ENCODE assay signal across 1 cellular context in genomic region chr2:216078776-216079175, GRCh38.
A peak's percentile ranks its signal among the peaks of the same experiment; 100 is the strongest.
TF ChIP-seq lines count a peak whose summit lies in the region.

No MANE protein-coding gene starts in this region.

TF ChIP-seq in HepG2, 621 proteins besides CTCF, POLR2A, EP300 and RAD21 (continued from another document and continues in another):
- TF ChIP-seq, protein P1, sequence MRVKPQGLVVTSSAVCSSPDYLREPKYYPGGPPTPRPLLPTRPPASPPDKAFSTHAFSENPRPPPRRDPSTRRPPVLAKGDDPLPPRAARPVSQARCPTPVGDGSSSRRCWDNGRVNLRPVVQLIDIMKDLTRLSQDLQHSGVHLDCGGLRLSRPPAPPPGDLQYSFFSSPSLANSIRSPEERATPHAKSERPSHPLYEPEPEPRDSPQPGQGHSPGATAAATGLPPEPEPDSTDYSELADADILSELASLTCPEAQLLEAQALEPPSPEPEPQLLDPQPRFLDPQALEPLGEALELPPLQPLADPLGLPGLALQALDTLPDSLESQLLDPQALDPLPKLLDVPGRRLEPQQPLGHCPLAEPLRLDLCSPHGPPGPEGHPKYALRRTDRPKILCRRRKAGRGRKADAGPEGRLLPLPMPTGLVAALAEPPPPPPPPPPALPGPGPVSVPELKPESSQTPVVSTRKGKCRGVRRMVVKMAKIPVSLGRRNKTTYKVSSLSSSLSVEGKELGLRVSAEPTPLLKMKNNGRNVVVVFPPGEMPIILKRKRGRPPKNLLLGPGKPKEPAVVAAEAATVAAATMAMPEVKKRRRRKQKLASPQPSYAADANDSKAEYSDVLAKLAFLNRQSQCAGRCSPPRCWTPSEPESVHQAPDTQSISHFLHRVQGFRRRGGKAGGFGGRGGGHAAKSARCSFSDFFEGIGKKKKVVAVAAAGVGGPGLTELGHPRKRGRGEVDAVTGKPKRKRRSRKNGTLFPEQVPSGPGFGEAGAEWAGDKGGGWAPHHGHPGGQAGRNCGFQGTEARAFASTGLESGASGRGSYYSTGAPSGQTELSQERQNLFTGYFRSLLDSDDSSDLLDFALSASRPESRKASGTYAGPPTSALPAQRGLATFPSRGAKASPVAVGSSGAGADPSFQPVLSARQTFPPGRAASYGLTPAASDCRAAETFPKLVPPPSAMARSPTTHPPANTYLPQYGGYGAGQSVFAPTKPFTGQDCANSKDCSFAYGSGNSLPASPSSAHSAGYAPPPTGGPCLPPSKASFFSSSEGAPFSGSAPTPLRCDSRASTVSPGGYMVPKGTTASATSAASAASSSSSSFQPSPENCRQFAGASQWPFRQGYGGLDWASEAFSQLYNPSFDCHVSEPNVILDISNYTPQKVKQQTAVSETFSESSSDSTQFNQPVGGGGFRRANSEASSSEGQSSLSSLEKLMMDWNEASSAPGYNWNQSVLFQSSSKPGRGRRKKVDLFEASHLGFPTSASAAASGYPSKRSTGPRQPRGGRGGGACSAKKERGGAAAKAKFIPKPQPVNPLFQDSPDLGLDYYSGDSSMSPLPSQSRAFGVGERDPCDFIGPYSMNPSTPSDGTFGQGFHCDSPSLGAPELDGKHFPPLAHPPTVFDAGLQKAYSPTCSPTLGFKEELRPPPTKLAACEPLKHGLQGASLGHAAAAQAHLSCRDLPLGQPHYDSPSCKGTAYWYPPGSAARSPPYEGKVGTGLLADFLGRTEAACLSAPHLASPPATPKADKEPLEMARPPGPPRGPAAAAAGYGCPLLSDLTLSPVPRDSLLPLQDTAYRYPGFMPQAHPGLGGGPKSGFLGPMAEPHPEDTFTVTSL (CRISPR knock-in tag; IDR thresholded peaks at IDR 0.05; ENCODE audit: borderline replicate concordance) = peak; percentile 97
- TF ChIP-seq, protein P2, sequence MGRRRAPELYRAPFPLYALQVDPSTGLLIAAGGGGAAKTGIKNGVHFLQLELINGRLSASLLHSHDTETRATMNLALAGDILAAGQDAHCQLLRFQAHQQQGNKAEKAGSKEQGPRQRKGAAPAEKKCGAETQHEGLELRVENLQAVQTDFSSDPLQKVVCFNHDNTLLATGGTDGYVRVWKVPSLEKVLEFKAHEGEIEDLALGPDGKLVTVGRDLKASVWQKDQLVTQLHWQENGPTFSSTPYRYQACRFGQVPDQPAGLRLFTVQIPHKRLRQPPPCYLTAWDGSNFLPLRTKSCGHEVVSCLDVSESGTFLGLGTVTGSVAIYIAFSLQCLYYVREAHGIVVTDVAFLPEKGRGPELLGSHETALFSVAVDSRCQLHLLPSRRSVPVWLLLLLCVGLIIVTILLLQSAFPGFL (CRISPR knock-in tag; IDR thresholded peaks at IDR 0.05) = no peak
- TF ChIP-seq ZNF577 (CRISPR knock-in tag; IDR thresholded peaks at IDR 0.05; ENCODE audit: borderline replicate concordance, low read depth) (no peak), ZNF646 (CRISPR knock-in tag; IDR thresholded peaks at IDR 0.05) (no peak), RFXAP (CRISPR knock-in tag; IDR thresholded peaks at IDR 0.05; ENCODE audit: borderline replicate concordance) (no peak), SMYD3 (CRISPR knock-in tag; IDR thresholded peaks at IDR 0.05) (peak; percentile 72; the same call in 1 of the 2 replicates), ZNF33A (CRISPR knock-in tag; IDR thresholded peaks at IDR 0.05; ENCODE audit: borderline replicate concordance) (peak; percentile 88; the same call in 1 of the 2 replicates), ISX (CRISPR knock-in tag; conservative IDR thresholded peaks at IDR 0.05) (no peak), ZNF766 (CRISPR knock-in tag; IDR thresholded peaks at IDR 0.05; ENCODE audit: borderline replicate concordance) (no peak), ZNF83 (CRISPR knock-in tag; IDR thresholded peaks at IDR 0.05; ENCODE audit: borderline replicate concordance) (no peak), ZFP36L2 (CRISPR knock-in tag; IDR thresholded peaks at IDR 0.05) (no peak), ZNF777 (CRISPR knock-in tag; IDR thresholded peaks at IDR 0.05) (no peak), NPAS2 (CRISPR knock-in tag; IDR thresholded peaks at IDR 0.05; ENCODE audit: borderline replicate concordance) (no peak), ZNF557 (CRISPR knock-in tag; IDR thresholded peaks at IDR 0.05) (peak; percentile 45; the same call in 1 of the 2 replicates), SKI (IDR thresholded peaks at IDR 0.05; ENCODE audit: partially characterized antibody) (peak; percentile 71), ZNF24 (IDR thresholded peaks at IDR 0.05) (peak; percentile 87), GMEB1 (CRISPR knock-in tag; IDR thresholded peaks at IDR 0.05; ENCODE audit: borderline replicate concordance) (peak; percentile 36; the same call in 1 of the 2 replicates), ELF3 (CRISPR knock-in tag; IDR thresholded peaks at IDR 0.05) (peak; percentile 94), BORCS8-MEF2B (CRISPR knock-in tag; IDR thresholded peaks at IDR 0.05) (no peak), SNAI1 (CRISPR knock-in tag; IDR thresholded peaks at IDR 0.05; ENCODE audit: borderline replicate concordance) (peak; percentile 76; the same call in 1 of the 2 replicates), NFIC (IDR thresholded peaks at IDR 0.05; ENCODE audit: low read length) (peak; percentile 92), NR1H2 (CRISPR knock-in tag; IDR thresholded peaks at IDR 0.05; ENCODE audit: borderline replicate concordance, low read depth) (no peak), MLX (CRISPR knock-in tag; IDR thresholded peaks at IDR 0.05) (peak; percentile 83), NR2F6 (IDR thresholded peaks at IDR 0.05) (peak; percentile 87), NR2F6 (CRISPR knock-in tag; IDR thresholded peaks at IDR 0.05) (peak; percentile 95), ONECUT2 (CRISPR knock-in tag; IDR thresholded peaks at IDR 0.05) (peak; percentile 59; the same call in 1 of the 2 replicates), ZNF780A (CRISPR knock-in tag; IDR thresholded peaks at IDR 0.05) (no peak), MATR3 (CRISPR knock-in tag; IDR thresholded peaks at IDR 0.05) (no peak), TAF1 (CRISPR knock-in tag; IDR thresholded peaks at IDR 0.05) (no peak), SP140L (CRISPR knock-in tag; IDR thresholded peaks at IDR 0.05; ENCODE audit: borderline replicate concordance) (peak; percentile 84; the same call in 1 of the 2 replicates), IRF2 (CRISPR knock-in tag; IDR thresholded peaks at IDR 0.05) (peak; percentile 97), PITX1 (CRISPR knock-in tag; IDR thresholded peaks at IDR 0.05) (peak; percentile 74), TCF7L2 (IDR thresholded peaks at IDR 0.05; ENCODE audit: low read depth, low read length) (no peak), SRSF1 (optimal IDR thresholded peaks at IDR 0.05; ENCODE audit: low read depth, low read length) (no peak), ZNF614 (CRISPR knock-in tag; IDR thresholded peaks at IDR 0.05; ENCODE audit: borderline replicate concordance) (peak; percentile 98), REPIN1 (CRISPR knock-in tag; IDR thresholded peaks at IDR 0.05; ENCODE audit: borderline replicate concordance, low read depth) (peak; percentile 84; the same call in 1 of the 2 replicates), KDM3A (CRISPR knock-in tag; IDR thresholded peaks at IDR 0.05; ENCODE audit: low read depth) (peak; percentile 94)
- TF ChIP-seq, protein P3, sequence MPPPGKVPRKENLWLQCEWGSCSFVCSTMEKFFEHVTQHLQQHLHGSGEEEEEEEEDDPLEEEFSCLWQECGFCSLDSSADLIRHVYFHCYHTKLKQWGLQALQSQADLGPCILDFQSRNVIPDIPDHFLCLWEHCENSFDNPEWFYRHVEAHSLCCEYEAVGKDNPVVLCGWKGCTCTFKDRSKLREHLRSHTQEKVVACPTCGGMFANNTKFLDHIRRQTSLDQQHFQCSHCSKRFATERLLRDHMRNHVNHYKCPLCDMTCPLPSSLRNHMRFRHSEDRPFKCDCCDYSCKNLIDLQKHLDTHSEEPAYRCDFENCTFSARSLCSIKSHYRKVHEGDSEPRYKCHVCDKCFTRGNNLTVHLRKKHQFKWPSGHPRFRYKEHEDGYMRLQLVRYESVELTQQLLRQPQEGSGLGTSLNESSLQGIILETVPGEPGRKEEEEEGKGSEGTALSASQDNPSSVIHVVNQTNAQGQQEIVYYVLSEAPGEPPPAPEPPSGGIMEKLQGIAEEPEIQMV (CRISPR knock-in tag; IDR thresholded peaks at IDR 0.05; ENCODE audit: low read depth) = no peak
- TF ChIP-seq, protein P4, sequence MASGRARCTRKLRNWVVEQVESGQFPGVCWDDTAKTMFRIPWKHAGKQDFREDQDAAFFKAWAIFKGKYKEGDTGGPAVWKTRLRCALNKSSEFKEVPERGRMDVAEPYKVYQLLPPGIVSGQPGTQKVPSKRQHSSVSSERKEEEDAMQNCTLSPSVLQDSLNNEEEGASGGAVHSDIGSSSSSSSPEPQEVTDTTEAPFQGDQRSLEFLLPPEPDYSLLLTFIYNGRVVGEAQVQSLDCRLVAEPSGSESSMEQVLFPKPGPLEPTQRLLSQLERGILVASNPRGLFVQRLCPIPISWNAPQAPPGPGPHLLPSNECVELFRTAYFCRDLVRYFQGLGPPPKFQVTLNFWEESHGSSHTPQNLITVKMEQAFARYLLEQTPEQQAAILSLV (CRISPR knock-in tag; IDR thresholded peaks at IDR 0.05; ENCODE audit: borderline replicate concordance) = no peak
- TF ChIP-seq, protein P5, sequence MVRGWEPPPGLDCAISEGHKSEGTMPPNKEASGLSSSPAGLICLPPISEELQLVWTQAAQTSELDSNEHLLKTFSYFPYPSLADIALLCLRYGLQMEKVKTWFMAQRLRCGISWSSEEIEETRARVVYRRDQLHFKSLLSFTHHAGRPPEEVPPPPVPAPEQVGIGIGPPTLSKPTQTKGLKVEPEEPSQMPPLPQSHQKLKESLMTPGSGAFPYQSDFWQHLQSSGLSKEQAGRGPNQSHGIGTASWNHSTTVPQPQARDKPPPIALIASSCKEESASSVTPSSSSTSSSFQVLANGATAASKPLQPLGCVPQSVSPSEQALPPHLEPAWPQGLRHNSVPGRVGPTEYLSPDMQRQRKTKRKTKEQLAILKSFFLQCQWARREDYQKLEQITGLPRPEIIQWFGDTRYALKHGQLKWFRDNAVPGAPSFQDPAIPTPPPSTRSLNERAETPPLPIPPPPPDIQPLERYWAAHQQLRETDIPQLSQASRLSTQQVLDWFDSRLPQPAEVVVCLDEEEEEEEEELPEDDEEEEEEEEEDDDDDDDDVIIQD (CRISPR knock-in tag; IDR thresholded peaks at IDR 0.05; ENCODE audit: low read depth) = peak; percentile 98
- TF ChIP-seq, protein P6, sequence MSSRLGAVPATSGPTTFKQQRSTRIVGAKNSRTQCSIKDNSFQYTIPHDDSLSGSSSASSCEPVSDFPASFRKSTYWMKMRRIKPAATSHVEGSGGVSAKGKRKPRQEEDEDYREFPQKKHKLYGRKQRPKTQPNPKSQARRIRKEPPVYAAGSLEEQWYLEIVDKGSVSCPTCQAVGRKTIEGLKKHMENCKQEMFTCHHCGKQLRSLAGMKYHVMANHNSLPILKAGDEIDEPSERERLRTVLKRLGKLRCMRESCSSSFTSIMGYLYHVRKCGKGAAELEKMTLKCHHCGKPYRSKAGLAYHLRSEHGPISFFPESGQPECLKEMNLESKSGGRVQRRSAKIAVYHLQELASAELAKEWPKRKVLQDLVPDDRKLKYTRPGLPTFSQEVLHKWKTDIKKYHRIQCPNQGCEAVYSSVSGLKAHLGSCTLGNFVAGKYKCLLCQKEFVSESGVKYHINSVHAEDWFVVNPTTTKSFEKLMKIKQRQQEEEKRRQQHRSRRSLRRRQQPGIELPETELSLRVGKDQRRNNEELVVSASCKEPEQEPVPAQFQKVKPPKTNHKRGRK (CRISPR knock-in tag; IDR thresholded peaks at IDR 0.05) = no peak
